Comparison of ENCODE assay signal across 17 cellular contexts in genomic region chr17:50787106-50787505, GRCh38. TPM values are rescaled to one million over a fixed set of nuclear protein-coding genes. Genes with fewer than 3 reads are reported as not detected.
DNase-seq lines count a peak whose midpoint lies in the region; TF ChIP-seq lines count a peak whose summit lies in the region.
"Had no signal": no experiment of that assay in that cellular context is flagged by ENCODE, and none has a peak within 500 bp of the region (broad histone marks: within the 10 kb centered on the region; RNA-seq: fewer than 3 reads in every experiment).

No MANE protein-coding gene starts in this region.

- H2BK15ac ChIP-seq in mesendoderm (replicated peaks; ENCODE audit: low read depth), result no peak overlapping the region

- H3K4me1 Mint-ChIP-seq in brain, result peaks cover 50% of the 10 kb centered on the region

- WGBS in mesendoderm (ENCODE audit: extremely low coverage, insufficient coverage, low lambda C conversion rate), result no CpG with 5 or more reads among the region's 7 CpGs
- WGBS in spleen, 5 donors, result 82 to 92% (median 87%) methylated on average over 7 of the region's 7 CpGs

- no peaks in the 10 kb centered on the region for H3K36me3 Mint-ChIP-seq in brain
- H3K36me3 Mint-ChIP-seq: activated naive CD4-positive, alpha-beta T cell treated with anti-CD3 and anti-CD28 coated beads, Interleukin-2, amount 10 ng/mL, durations not matched to agents 7 days and 5 days; stimulated activated naive B cell treated with anti-CD40 and anti-IgM and Interleukin-4, amounts not matched to agents 10 μg/mL and 1 μg/mL and 100 μg/mL, for 72 hours had no signal

- H3K23ac ChIP-seq in mesendoderm (ENCODE audit: low read length), result no peak overlapping the region

- no peak overlapping the region for H4K5ac ChIP-seq in mesendoderm (ENCODE audit: low read length)

- H3K9me3 Mint-ChIP-seq in brain, result no peaks in the 10 kb centered on the region
- H3K9me3 Mint-ChIP-seq: activated naive CD4-positive, alpha-beta T cell treated with anti-CD3 and anti-CD28 coated beads, Interleukin-2, amount 10 ng/mL, durations not matched to agents 7 days and 5 days; stimulated activated naive B cell treated with anti-CD40 and anti-IgM and Interleukin-4, amounts not matched to agents 10 μg/mL and 1 μg/mL and 100 μg/mL, for 72 hours had no signal

- no peak overlapping the region for H2BK120ac ChIP-seq in mesendoderm (ENCODE audit: low read depth, low read length)

- no peak overlapping the region for H2AK5ac ChIP-seq in mesendoderm (ENCODE audit: low read length)

- H3K79me1 ChIP-seq in mesendoderm (ENCODE audit: low read length), result no peaks in the 10 kb centered on the region

- H3K27me3 ChIP-seq in mesendoderm (ENCODE audit: insufficient read depth, low read length, poor library complexity) (no peaks in the 10 kb centered on the region), HAP-1 (ENCODE audit: low read depth) (no peaks in the 10 kb centered on the region), spleen (replicated peaks in 1 of 7) (peaks cover 0 to 9% (median 0%) of the 10 kb centered on the region in 7 donors)

- no peak overlapping the region for H4K8ac ChIP-seq in mesendoderm (ENCODE audit: low read depth, low read length)

- in situ Hi-C loops in HAP-1 (cut with MboI; ENCODE audit: low sequenced_read_pairs), result loop anchor here (5.0 kb wide), 1 partner anchor 55 kb away; no protein-coding TSS in a partner anchor

- H3K27ac Mint-ChIP-seq in brain, result peak overlapping the region; percentile 87 to 99 (median 95)
- H3K27ac Mint-ChIP-seq: activated naive CD4-positive, alpha-beta T cell treated with anti-CD3 and anti-CD28 coated beads, Interleukin-2, amount 10 ng/mL, durations not matched to agents 7 days and 5 days; stimulated activated naive B cell treated with anti-CD40 and anti-IgM and Interleukin-4, amounts not matched to agents 10 μg/mL and 1 μg/mL and 100 μg/mL, for 72 hours had no signal

- DNase-seq in AG10803 (ENCODE audit: low read depth), result peak; percentile 11
- peak; percentile 84 for DNase-seq in NCI-H1694 treated with DMSO at 0.1 percent for 48 hours (lab: John Stamatoyannopoulos, UW)
- DNase-seq in mesendoderm, result no peak
- no peak for DNase-seq in HAP-1 (ENCODE audit: low spot score in 2 of 2)
- DNase-seq in coronary artery (ENCODE audit: low spot score), result no peak
- no peak for DNase-seq in activated CD4-positive, alpha-beta T cell treated with anti-CD3 and anti-CD28 coated beads for 48 hours
- no peak for DNase-seq in spleen
- DNase-seq: activated CD8-positive, alpha-beta memory T cell treated with anti-CD3 and anti-CD28 coated beads, Interleukin-2, amount 50 U/mL, for 4 hours; activated naive CD4-positive, alpha-beta T cell treated with anti-CD3 and anti-CD28 coated beads, Interleukin-2, amount 10 ng/mL, durations not matched to agents 7 days and 5 days; head of caudate nucleus; kidney; NCI-H1092; NCI-H345; PC-9; stimulated activated naive B cell treated with anti-CD40 and anti-IgM and Interleukin-4, amounts not matched to agents 10 μg/mL and 1 μg/mL and 100 μg/mL, for 72 hours had no signal

- H3K4me3 ChIP-seq in AG10803 (ENCODE audit: low read length) (no peak overlapping the region), mesendoderm (ENCODE audit: low read length) (no peak overlapping the region), HAP-1 (no peak overlapping the region), coronary artery (no peak overlapping the region), spleen (no peak overlapping the region)
- H3K4me3 ChIP-seq: PC-9 had no signal

- H3K9ac ChIP-seq in mesendoderm (ENCODE audit: low read length), result no peak overlapping the region

- no peak overlapping the region for H3K27ac ChIP-seq in mesendoderm (ENCODE audit: low read depth, low read length)
- H3K27ac ChIP-seq in coronary artery, result no peak overlapping the region
- no peak overlapping the region for H3K27ac ChIP-seq in spleen
- H3K27ac ChIP-seq: PC-9 had no signal

- H3K9me3 ChIP-seq in HAP-1 (no peaks in the 10 kb centered on the region), spleen (no peaks in the 10 kb centered on the region)

- peaks cover 7% of the 10 kb centered on the region for H3K27me3 Mint-ChIP-seq in brain

- no peak overlapping the region for H3K18ac ChIP-seq in mesendoderm (ENCODE audit: low read length)

- TF ChIP-seq CTCF in AG10803 (conservative IDR thresholded peaks at IDR 0.05; ENCODE audit: low read length) (no peak), brain (conservative IDR thresholded peaks at IDR 0.05) (no peak), coronary artery (IDR thresholded peaks at IDR 0.05) (no peak), spleen (IDR thresholded peaks at IDR 0.05 in 8 of 11, conservative IDR thresholded peaks at IDR 0.05 in 3 of 11) (no peak)

- H3K79me2 ChIP-seq in mesendoderm (ENCODE audit: control insufficient read depth, insufficient read depth, low read length), result no peaks in the 10 kb centered on the region

- H2BK5ac ChIP-seq in mesendoderm (ENCODE audit: low read length), result no peak overlapping the region

- no peak overlapping the region for H3K4me3 Mint-ChIP-seq in brain
- H3K4me3 Mint-ChIP-seq: activated naive CD4-positive, alpha-beta T cell treated with anti-CD3 and anti-CD28 coated beads, Interleukin-2, amount 10 ng/mL, durations not matched to agents 7 days and 5 days; stimulated activated naive B cell treated with anti-CD40 and anti-IgM and Interleukin-4, amounts not matched to agents 10 μg/mL and 1 μg/mL and 100 μg/mL, for 72 hours had no signal

- no peak overlapping the region for H3K4me2 ChIP-seq in mesendoderm (ENCODE audit: low read length)
- H3K4me2 ChIP-seq: PC-9 had no signal

- peak overlapping the region; percentile 15 for H3K56ac ChIP-seq in mesendoderm (ENCODE audit: low read length)

- TF ChIP-seq POLR2A in spleen (IDR thresholded peaks at IDR 0.05), result no peak

- H3K4me1 ChIP-seq in mesendoderm (ENCODE audit: control insufficient read depth, low read depth, low read length) (no peaks in the 10 kb centered on the region), HAP-1 (no peaks in the 10 kb centered on the region), spleen (peaks cover 0 to 23% (median 12%) of the 10 kb centered on the region in 6 donors)

- intact Hi-C loops in spleen (cut with DNase I; ENCODE audit: low total_unique reads), result no loop called here

- H3K36me3 ChIP-seq in mesendoderm (ENCODE audit: control insufficient read depth, insufficient read depth, low read length) (no peaks in the 10 kb centered on the region), HAP-1 (replicated peaks) (no peaks in the 10 kb centered on the region), spleen (no peaks in the 10 kb centered on the region)

- H3K4ac ChIP-seq in mesendoderm (ENCODE audit: low read depth, low read length), result no peak overlapping the region

RNA-seq across cellular contexts. Expression of gene ANKRD40CL, which starts 19.8 kb away (rescaled TPM):
- not detected for polyA plus RNA-seq in brain (ENCODE audit: insufficient read depth, low read depth, low replicate concordance)
- not detected for polyA plus RNA-seq in mesendoderm (2013, experiment 1 of 2)
- polyA plus RNA-seq in mesendoderm (2013, experiment 2 of 2), result not detected
- not detected for total RNA-seq in spleen
- not detected for polyA plus RNA-seq in spleen
- total RNA-seq: epithelial cell of proximal tubule, kidney, PC-9 had no signal

RNA-seq across cellular contexts. Expression of gene WFIKKN2, which starts 48.3 kb away (rescaled TPM):
- 0.70 TPM for polyA plus RNA-seq in brain (ENCODE audit: insufficient read depth, low read depth, low replicate concordance)
- 0.01 TPM for polyA plus RNA-seq in mesendoderm (2013, experiment 1 of 2)
- 0.01 TPM for polyA plus RNA-seq in mesendoderm (2013, experiment 2 of 2)
- total RNA-seq in spleen, result under 1 TPM in 3 of 7 donors, not detected in 4; 0.13 to 0.51 (median 0.26) TPM
- polyA plus RNA-seq in spleen, result under 1 TPM; 0.02 to 0.06 (median 0.02) TPM
- total RNA-seq: epithelial cell of proximal tubule, PC-9 had no signal

Comparison
In these comparisons a context has a peak if more than half of its experiments do, and no peak if none do; other contexts are left out.
1. DNase-seq: peak in AG10803 (single experiment) and NCI-H1694 treated with DMSO at 0.1 percent for 48 hours (single experiment); none in mesendoderm (single experiment), HAP-1 (0 of 2), coronary artery (single experiment), activated CD4-positive, alpha-beta T cell treated with anti-CD3 and anti-CD28 coated beads for 48 hours (single experiment) and spleen (single experiment).